In genomic region chr6:146592451-146592850, GRCh38 we compare ENCODE assay signal across 4 cellular contexts. TPM values are rescaled to one million over a fixed set of nuclear protein-coding genes. Genes with fewer than 3 reads are reported as not detected.
"Had no signal": no experiment of that assay in that cellular context is flagged by ENCODE, and none has a peak within 500 bp of the region (broad histone marks: within the 10 kb centered on the region; RNA-seq: fewer than 3 reads in every experiment).

No MANE protein-coding gene starts in this region.

- DNase-seq: GDM1, GF-D8 had no signal

- H3K4me3 ChIP-seq: GM12878 had no signal

- ATAC-seq: GM12878 had no signal

RNA-seq across cellular contexts. Expression of gene ADGB, which starts 6.3 kb away (rescaled TPM):
- total RNA-seq: G401, GM12878 had no signal
- polyA plus RNA-seq: GM12878 had no signal

RNA-seq across cellular contexts. Expression of gene RAB32, which starts 48.8 kb away (rescaled TPM):
- total RNA-seq: GM12878 had no signal
